16 cellular contexts compared by ENCODE assay signal in the genomic region with DNA sequence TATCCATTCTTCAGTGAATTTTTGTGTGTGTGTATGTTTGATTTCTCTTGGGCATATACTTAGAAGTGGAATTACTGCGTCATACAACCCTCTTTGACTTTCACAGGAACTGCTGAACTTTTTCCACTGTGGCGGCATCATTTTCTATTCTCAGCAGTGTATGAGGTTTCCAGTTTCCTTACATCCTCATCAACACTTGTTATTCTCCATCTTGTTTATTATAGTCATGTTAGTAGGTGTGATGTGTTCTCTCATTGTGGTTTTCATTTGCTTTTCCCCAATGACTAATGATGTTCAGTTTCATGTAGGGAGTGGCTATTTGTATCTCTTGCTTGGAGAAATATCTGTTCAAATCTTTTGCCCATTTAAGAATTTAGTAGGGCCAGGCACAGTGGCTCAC. TPM values are rescaled to one million over a fixed set of nuclear protein-coding genes. Genes with fewer than 3 reads are reported as not detected.
DNase-seq lines count a peak whose midpoint lies in the region; ATAC-seq and TF ChIP-seq lines count a peak whose summit lies in the region.
"Had no signal": no experiment of that assay in that cellular context is flagged by ENCODE, and none has a peak within 500 bp of the region (broad histone marks: within the 10 kb centered on the region; RNA-seq: fewer than 3 reads in every experiment).

No MANE protein-coding gene starts in this region.

- ATAC-seq in GM23338 = no peak
- no peak for ATAC-seq in activated B cell treated with CpG ODN at 0.5 μM for 24 hours (ENCODE audit: low read depth)
- ATAC-seq in gastrocnemius medialis = no peak
- ATAC-seq in GM21786 (IDR thresholded peaks at IDR 0.05; ENCODE audit: unreplicated experiment) = no peak
- ATAC-seq: mucosa of descending colon, right lobe of liver had no signal

- CTCF ChIA-PET in activated B cell treated with CpG ODN at 0.5 μM for 24 hours (lab: Charles Lee) = no interaction called here
- CTCF ChIA-PET in mammary epithelial cell (lab: Charles Lee; ENCODE audit: low non-redundant PET) = no interaction called here

- H3K27ac ChIP-seq in GM23338 (ENCODE audit: low read depth) (no peak overlapping the region), mammary epithelial cell (ENCODE audit: insufficient read depth, low read depth, low read length) (no peak overlapping the region), gastrocnemius medialis (peak overlapping the region in 3 of 4 donors; percentile 91 to 96 (median 94)), prostate gland (no peak overlapping the region)
- H3K27ac ChIP-seq: dorsolateral prefrontal cortex, right lobe of liver, SK-N-MC, tibial nerve had no signal

- no peak overlapping the region for H3K4me3 ChIP-seq in GM23338
- no peak overlapping the region for H3K4me3 ChIP-seq in mammary epithelial cell (replicated peaks in 1 of 3; ENCODE audit: insufficient read depth in 1 of 3, low read depth in 2 of 3, low read length in 3 of 3)
- no peak overlapping the region for H3K4me3 ChIP-seq in gastrocnemius medialis
- no peak overlapping the region for H3K4me3 ChIP-seq in prostate gland
- H3K4me3 ChIP-seq: mucosa of descending colon, right lobe of liver, SK-N-MC, tibial nerve had no signal

- no peak for TF ChIP-seq CTCF in GM23338 (conservative IDR thresholded peaks at IDR 0.05; ENCODE audit: low read depth in 2 of 2)
- TF ChIP-seq CTCF in activated B cell treated with CpG ODN at 0.5 μM for 24 hours (IDR thresholded peaks at IDR 0.05) = no peak
- TF ChIP-seq CTCF in mammary epithelial cell (conservative IDR thresholded peaks at IDR 0.05 in 1 of 2, IDR thresholded peaks at IDR 0.05 in 1 of 2; ENCODE audit: extremely low read depth in 1 of 2, insufficient read depth in 1 of 2, low read depth in 1 of 2, low read length in 2 of 2) = no peak
- no peak for TF ChIP-seq CTCF in gastrocnemius medialis (IDR thresholded peaks at IDR 0.05 in 4 of 5, conservative IDR thresholded peaks at IDR 0.05 in 1 of 5)
- TF ChIP-seq CTCF in prostate gland (IDR thresholded peaks at IDR 0.05) = no peak

- H3K27me3 Mint-ChIP-seq in GM23338 (ENCODE audit: insufficient read depth, low read depth, poor library complexity) (peaks cover 9% of the 10 kb centered on the region), activated B cell treated with CpG ODN at 0.5 μM for 24 hours (no peaks in the 10 kb centered on the region)

- H3K4me3 Mint-ChIP-seq in GM23338 (peak overlapping the region; percentile 2), activated B cell treated with CpG ODN at 0.5 μM for 24 hours (peak overlapping the region; percentile 33)

- POLR2A ChIA-PET in activated B cell treated with CpG ODN at 0.5 μM for 24 hours (lab: Charles Lee) = no interaction called here

- H3F3A ChIP-seq in GM23338 (replicated peaks; ENCODE audit: low read depth) = 0 out of 2 replicates have a peak, but pooled peaks cover 3% of the 10 kb centered on the region

- DNase-seq in GM23338 (ENCODE audit: low spot score) (no peak), activated B cell treated with CpG ODN at 0.5 μM for 24 hours (no peak), mammary epithelial cell (peak; percentile 37), gastrocnemius medialis (no peak), prostate gland (ENCODE audit: low spot score) (no peak), NCI-H226 (no peak)
- DNase-seq: activated CD4-positive, CD25-positive, alpha-beta regulatory T cell treated with anti-CD3 and anti-CD28 coated beads, Interleukin-2, amount 50 U/mL, for 72 hours; Calu3; dorsolateral prefrontal cortex; KBM-7; mucosa of descending colon; NCI-H1930; right lobe of liver had no signal

- WGBS in mammary epithelial cell (ENCODE audit: low coverage, missing lambda C conversion rate) = 96% methylated on average over 2 of the region's 2 CpGs
- 89% methylated on average over 2 of the region's 2 CpGs for WGBS in prostate gland

- H3K4me2 ChIP-seq in GM23338 = no peak overlapping the region
- H3K4me2 ChIP-seq in mammary epithelial cell (ENCODE audit: insufficient read depth, low read depth, low read length) = peak overlapping the region; percentile 7

- H4K20me1 ChIP-seq in GM23338 (replicated peaks; ENCODE audit: insufficient read depth) (peaks cover 11% of the 10 kb centered on the region), mammary epithelial cell (ENCODE audit: insufficient read depth, low read length) (no peaks in the 10 kb centered on the region)

- intact Hi-C loops in activated B cell treated with CpG ODN at 0.5 μM for 24 hours (cut with micrococcal nuclease) (no loop called here), mammary epithelial cell (cut with micrococcal nuclease) (no loop called here), gastrocnemius medialis (cut with DNase I; ENCODE audit: low total_unique reads) (no loop called here), prostate gland (cut with DNase I) (no loop called here)

- BruUV-seq in mammary epithelial cell (replicated peaks; lab: Mats Ljungman, UMichigan) = no TSS peak

- no peaks in the 10 kb centered on the region for H3K9me2 ChIP-seq in GM23338 (ENCODE audit: insufficient read depth)

- H3K9me3 ChIP-seq in mammary epithelial cell (replicated peaks; ENCODE audit: insufficient read depth, low read length) (no peaks in the 10 kb centered on the region), gastrocnemius medialis (no peaks in the 10 kb centered on the region), prostate gland (no peaks in the 10 kb centered on the region)
- H3K9me3 ChIP-seq: mucosa of descending colon, right lobe of liver, tibial nerve had no signal

- H3K4me1 Mint-ChIP-seq in GM23338 = peaks cover 14% of the 10 kb centered on the region
- peaks cover 41% of the 10 kb centered on the region for H3K4me1 Mint-ChIP-seq in activated B cell treated with CpG ODN at 0.5 μM for 24 hours

- H3K27ac Mint-ChIP-seq in GM23338 (no peak overlapping the region), activated B cell treated with CpG ODN at 0.5 μM for 24 hours (no peak overlapping the region)

- no peak overlapping the region for H2AFZ ChIP-seq in GM23338
- H2AFZ ChIP-seq in mammary epithelial cell (ENCODE audit: low read depth, low read length) = no peak overlapping the region

- H3K4me1 ChIP-seq in GM23338 (ENCODE audit: insufficient read depth) = peaks cover 6% of the 10 kb centered on the region; the same call in 1 of the 2 replicates
- H3K4me1 ChIP-seq in mammary epithelial cell (ENCODE audit: insufficient read depth, low read length) = peaks cover 18% of the 10 kb centered on the region
- H3K4me1 ChIP-seq in gastrocnemius medialis = peaks cover 33 to 34% of the 10 kb centered on the region in 2 donors
- peaks cover 14% of the 10 kb centered on the region for H3K4me1 ChIP-seq in prostate gland (replicated peaks)

- H3K9me3 Mint-ChIP-seq in GM23338 (no peaks in the 10 kb centered on the region), activated B cell treated with CpG ODN at 0.5 μM for 24 hours (no peaks in the 10 kb centered on the region)

- peaks cover 30% of the 10 kb centered on the region for H3K36me3 Mint-ChIP-seq in GM23338 (ENCODE audit: low read depth)
- H3K36me3 Mint-ChIP-seq in activated B cell treated with CpG ODN at 0.5 μM for 24 hours (ENCODE audit: low read depth) = peaks cover 45% of the 10 kb centered on the region

- TF ChIP-seq POLR2A in gastrocnemius medialis (IDR thresholded peaks at IDR 0.05) = no peak
- no peak for TF ChIP-seq POLR2A in prostate gland (IDR thresholded peaks at IDR 0.05)

- H3K27me3 ChIP-seq in GM23338 (ENCODE audit: insufficient read depth) = no peaks in the 10 kb centered on the region
- no peaks in the 10 kb centered on the region for H3K27me3 ChIP-seq in mammary epithelial cell (ENCODE audit: insufficient read depth, low read length)
- no peaks in the 10 kb centered on the region for H3K27me3 ChIP-seq in gastrocnemius medialis
- H3K27me3 ChIP-seq in prostate gland (replicated peaks; ENCODE audit: insufficient read depth) = no peaks in the 10 kb centered on the region
- H3K27me3 ChIP-seq: dorsolateral prefrontal cortex, right lobe of liver, tibial nerve had no signal

- dilution Hi-C loops in mammary epithelial cell (cut with HindIII; ENCODE audit: low sequenced_read_pairs) = no loop called here

- H3K9ac ChIP-seq in mammary epithelial cell (ENCODE audit: insufficient read depth, low read length) = no peak overlapping the region

- H3K79me2 ChIP-seq in GM23338 (replicated peaks; ENCODE audit: insufficient read depth) (peaks cover 49% of the 10 kb centered on the region), mammary epithelial cell (ENCODE audit: insufficient read depth, low read length) (peaks cover 69% of the 10 kb centered on the region)

- in situ Hi-C loops in mammary epithelial cell (cut with MboI; ENCODE audit: low sequenced_read_pairs in 2 of 2) (no loop called here), gastrocnemius medialis (cut with MboI; ENCODE audit: low sequenced_read_pairs in 4 of 4) (no loop called here)

- H3K36me3 ChIP-seq in GM23338 (ENCODE audit: insufficient read depth) = 0 out of 2 replicates have a peak, but pooled peaks cover 14% of the 10 kb centered on the region
- peaks cover 11% of the 10 kb centered on the region for H3K36me3 ChIP-seq in mammary epithelial cell (ENCODE audit: insufficient read depth, low read length)
- H3K36me3 ChIP-seq in gastrocnemius medialis = peaks cover 0 to 26% of the 10 kb centered on the region in 2 donors
- no peaks in the 10 kb centered on the region for H3K36me3 ChIP-seq in prostate gland

RNA-seq across cellular contexts. Expression of gene ZNF79, which starts 2.6 kb away (rescaled TPM):
- 5.8 and 6.3 TPM in 2 replicates for total RNA-seq in GM23338 (2014; rRNA removed; shearing (Covaris generic))
- polyA plus RNA-seq in GM23338 (2016; fragmentation: Nextera tagmentation; extraction: Ambion mirVana) = 2.2 and 2.9 TPM in 2 replicates
- 13.5 and 14.0 TPM in 2 replicates for total RNA-seq in activated B cell treated with CpG ODN at 0.5 μM for 24 hours
- 10 to 100 TPM; 10.5 to 16.8 TPM for total RNA-seq in mammary epithelial cell
- polyA plus RNA-seq in mammary epithelial cell = 6.3 TPM
- polyA minus RNA-seq in mammary epithelial cell = 15.7 TPM
- total RNA-seq in gastrocnemius medialis = 1 to 10 TPM; 3.9 to 9.3 (median 6.4) TPM
- total RNA-seq in prostate gland = 10 to 100 TPM; 14.3 to 14.5 TPM

RNA-seq across cellular contexts. Expression of gene RPL12, which starts 24.4 kb away (rescaled TPM):
- 1,947 and 2,596 TPM in 2 replicates for total RNA-seq in GM23338 (2014; rRNA removed; shearing (Covaris generic))
- polyA plus RNA-seq in GM23338 (2016; fragmentation: Nextera tagmentation; extraction: Ambion mirVana) (2,121 and 2,369 TPM in 2 replicates), mammary epithelial cell (2,249 TPM)
- total RNA-seq in activated B cell treated with CpG ODN at 0.5 μM for 24 hours (2,278 and 2,307 TPM in 2 replicates), mammary epithelial cell (1,000 to 10,000 TPM; 1,316 to 1,441 TPM), gastrocnemius medialis (1,000 to 10,000 TPM; 1,654 to 2,251 (median 1,749) TPM), prostate gland (1,000 to 10,000 TPM; 1,460 to 2,640 TPM)
- 561 TPM for polyA minus RNA-seq in mammary epithelial cell

RNA-seq across cellular contexts. Expression of gene LRSAM1, which starts 24.6 kb away (rescaled TPM):
- 16.9 and 21.9 TPM in 2 replicates for total RNA-seq in GM23338 (2014; rRNA removed; shearing (Covaris generic))
- polyA plus RNA-seq in GM23338 (2016; fragmentation: Nextera tagmentation; extraction: Ambion mirVana) (12.8 and 16.1 TPM in 2 replicates), mammary epithelial cell (9.1 TPM)
- total RNA-seq in activated B cell treated with CpG ODN at 0.5 μM for 24 hours (19.4 and 23.9 TPM in 2 replicates), mammary epithelial cell (10 to 100 TPM; 15.5 to 20.6 TPM), gastrocnemius medialis (10 to 100 TPM; 10.2 to 17.3 (median 16.1) TPM), prostate gland (10 to 100 TPM; 14.8 to 30.5 TPM)
- 17.2 TPM for polyA minus RNA-seq in mammary epithelial cell

RNA-seq across cellular contexts. Expression of gene SLC2A8, which starts 29.8 kb away (rescaled TPM):
- 28.9 and 34.1 TPM in 2 replicates for total RNA-seq in GM23338 (2014; rRNA removed; shearing (Covaris generic))
- polyA plus RNA-seq in GM23338 (2016; fragmentation: Nextera tagmentation; extraction: Ambion mirVana) = 16.3 and 18.9 TPM in 2 replicates
- 13.4 and 17.1 TPM in 2 replicates for total RNA-seq in activated B cell treated with CpG ODN at 0.5 μM for 24 hours
- 10 to 100 TPM in 1 of 2 donors, 1 to 10 TPM in 1; 8.0 to 17.1 TPM for total RNA-seq in mammary epithelial cell
- polyA plus RNA-seq in mammary epithelial cell = 9.6 TPM
- polyA minus RNA-seq in mammary epithelial cell = 0.52 TPM
- 10 to 100 TPM; 19.8 to 31.2 (median 25.7) TPM for total RNA-seq in gastrocnemius medialis
- total RNA-seq in prostate gland = 10 to 100 TPM; 29.3 to 69.3 TPM

Comparison
In these comparisons a context has a peak if more than half of its experiments do, and no peak if none do; other contexts are left out.
1. H3K27ac ChIP-seq: peak in gastrocnemius medialis (3 of 4); none in GM23338 (single experiment), mammary epithelial cell (single experiment) and prostate gland (0 of 2).